Comparison of ENCODE assay signal across 1 cellular context in the genomic region with DNA sequence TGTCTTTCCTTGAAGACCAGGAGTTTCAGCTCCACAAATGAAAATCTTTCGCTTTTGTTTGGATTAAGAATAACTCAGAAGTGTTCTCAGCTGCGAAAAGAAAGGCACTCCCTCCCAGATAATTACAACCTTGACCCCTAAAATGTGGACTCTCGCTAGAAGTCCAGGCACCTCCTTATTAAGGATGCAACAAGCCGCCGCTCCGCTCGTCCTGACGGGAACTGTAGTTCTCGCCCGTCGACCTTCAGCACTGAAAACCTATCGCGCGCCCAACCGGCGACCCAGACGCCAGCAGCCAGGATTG.
TF ChIP-seq lines count a peak whose summit lies in the region.

No MANE protein-coding gene starts in this region.

TF ChIP-seq in GM12878, 131 proteins besides CTCF, POLR2A, EP300 and RAD21 (continued from another document and continues in another):
- TF ChIP-seq, protein P1, sequence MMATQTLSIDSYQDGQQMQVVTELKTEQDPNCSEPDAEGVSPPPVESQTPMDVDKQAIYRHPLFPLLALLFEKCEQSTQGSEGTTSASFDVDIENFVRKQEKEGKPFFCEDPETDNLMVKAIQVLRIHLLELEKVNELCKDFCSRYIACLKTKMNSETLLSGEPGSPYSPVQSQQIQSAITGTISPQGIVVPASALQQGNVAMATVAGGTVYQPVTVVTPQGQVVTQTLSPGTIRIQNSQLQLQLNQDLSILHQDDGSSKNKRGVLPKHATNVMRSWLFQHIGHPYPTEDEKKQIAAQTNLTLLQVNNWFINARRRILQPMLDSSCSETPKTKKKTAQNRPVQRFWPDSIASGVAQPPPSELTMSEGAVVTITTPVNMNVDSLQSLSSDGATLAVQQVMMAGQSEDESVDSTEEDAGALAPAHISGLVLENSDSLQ (IDR thresholded peaks at IDR 0.05): no peak
- TF ChIP-seq SMC3 (IDR thresholded peaks at IDR 0.05; ENCODE audit: borderline replicate concordance, low read length) (no peak), WRNIP1 (IDR thresholded peaks at IDR 0.05; ENCODE audit: borderline replicate concordance, low read depth, low read length) (no peak), NFYA (IDR thresholded peaks at IDR 0.05; ENCODE audit: borderline replicate concordance, low read depth, low read length) (no peak), SIX5 (IDR thresholded peaks at IDR 0.05; ENCODE audit: low read depth, low read length, severe bottlenecking) (peak; percentile 70), RBBP5 (conservative IDR thresholded peaks at IDR 0.05) (no peak), SIN3A (IDR thresholded peaks at IDR 0.05; ENCODE audit: low read depth, low read length) (no peak; the same call in 1 of the 2 replicates), JUNB (IDR thresholded peaks at IDR 0.05) (no peak), BHLHE40 (IDR thresholded peaks at IDR 0.05; ENCODE audit: borderline replicate concordance in 1 of 2, low read depth in 2 of 2, low read length in 1 of 2) (no peak), ZNF24 (IDR thresholded peaks at IDR 0.05) (no peak), STAT3 (IDR thresholded peaks at IDR 0.05; ENCODE audit: low read depth, low read length) (no peak), RUNX3 (IDR thresholded peaks at IDR 0.05; ENCODE audit: low read length) (no peak), KAT2A (conservative IDR thresholded peaks at IDR 0.05; ENCODE audit: control insufficient read depth, low read depth, low read length) (no peak), ZNF384 (IDR thresholded peaks at IDR 0.05; ENCODE audit: borderline replicate concordance, low read depth, low read length) (no peak), HDGF (IDR thresholded peaks at IDR 0.05) (no peak), RB1 (IDR thresholded peaks at IDR 0.05; ENCODE audit: borderline replicate concordance) (no peak), SMARCA5 (IDR thresholded peaks at IDR 0.05) (no peak), IRF4 (IDR thresholded peaks at IDR 0.05; ENCODE audit: low read depth, low read length) (no peak), ATF7 (IDR thresholded peaks at IDR 0.05; ENCODE audit: low read depth) (no peak), HDAC2 (IDR thresholded peaks at IDR 0.05) (no peak), RFX5 (IDR thresholded peaks at IDR 0.05; ENCODE audit: low read depth, low read length) (peak; percentile 89; the same call in 1 of the 2 replicates), JUND (IDR thresholded peaks at IDR 0.05; ENCODE audit: low read depth, low read length) (no peak), PAX5 (IDR thresholded peaks at IDR 0.05; ENCODE audit: borderline replicate concordance, low read depth, low read length) (no peak), NFIC (IDR thresholded peaks at IDR 0.05; ENCODE audit: low read depth, low read length) (no peak), ZSCAN29 (IDR thresholded peaks at IDR 0.05) (no peak), BACH1 (IDR thresholded peaks at IDR 0.05; ENCODE audit: borderline replicate concordance) (no peak), SREBF1 (IDR thresholded peaks at IDR 0.05; ENCODE audit: low read length) (peak; percentile 57; the same call in 1 of the 2 replicates), CREB1 (IDR thresholded peaks at IDR 0.05; ENCODE audit: low read depth) (peak; percentile 59; the same call in 1 of the 2 replicates), BCL11A (IDR thresholded peaks at IDR 0.05; ENCODE audit: low read depth, low read length) (no peak), FOS (IDR thresholded peaks at IDR 0.05; ENCODE audit: borderline replicate concordance, extremely low read depth, insufficient read length) (no peak), EED (IDR thresholded peaks at IDR 0.05; ENCODE audit: low read depth) (no peak), MEF2B (IDR thresholded peaks at IDR 0.05; ENCODE audit: partially characterized antibody, poor library complexity, severe bottlenecking) (no peak), CBFB (IDR thresholded peaks at IDR 0.05; ENCODE audit: low read depth) (0 out of 2 replicates have a peak, but pooled peaks have one; percentile 10), CHD4 (IDR thresholded peaks at IDR 0.05) (no peak), EZH2 (IDR thresholded peaks at IDR 0.05; ENCODE audit: borderline replicate concordance, control insufficient read depth, low read depth, low read length) (no peak), TAF1 (IDR thresholded peaks at IDR 0.05; ENCODE audit: borderline replicate concordance, low read depth, low read length) (no peak), YY1 (IDR thresholded peaks at IDR 0.05; ENCODE audit: low read depth, low read length) (0 out of 2 replicates have a peak, but pooled peaks have one; percentile 49), POLR2AphosphoS2 (IDR thresholded peaks at IDR 0.05; ENCODE audit: low read depth, low read length) (no peak)
- TF ChIP-seq, protein P2, sequence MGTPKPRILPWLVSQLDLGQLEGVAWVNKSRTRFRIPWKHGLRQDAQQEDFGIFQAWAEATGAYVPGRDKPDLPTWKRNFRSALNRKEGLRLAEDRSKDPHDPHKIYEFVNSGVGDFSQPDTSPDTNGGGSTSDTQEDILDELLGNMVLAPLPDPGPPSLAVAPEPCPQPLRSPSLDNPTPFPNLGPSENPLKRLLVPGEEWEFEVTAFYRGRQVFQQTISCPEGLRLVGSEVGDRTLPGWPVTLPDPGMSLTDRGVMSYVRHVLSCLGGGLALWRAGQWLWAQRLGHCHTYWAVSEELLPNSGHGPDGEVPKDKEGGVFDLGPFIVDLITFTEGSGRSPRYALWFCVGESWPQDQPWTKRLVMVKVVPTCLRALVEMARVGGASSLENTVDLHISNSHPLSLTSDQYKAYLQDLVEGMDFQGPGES (IDR thresholded peaks at IDR 0.05): no peak
- TF ChIP-seq, protein P3, sequence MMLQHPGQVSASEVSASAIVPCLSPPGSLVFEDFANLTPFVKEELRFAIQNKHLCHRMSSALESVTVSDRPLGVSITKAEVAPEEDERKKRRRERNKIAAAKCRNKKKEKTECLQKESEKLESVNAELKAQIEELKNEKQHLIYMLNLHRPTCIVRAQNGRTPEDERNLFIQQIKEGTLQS (IDR thresholded peaks at IDR 0.05; ENCODE audit: borderline replicate concordance, extremely low read depth, low read depth, low read length): no peak
- TF ChIP-seq, protein P4, sequence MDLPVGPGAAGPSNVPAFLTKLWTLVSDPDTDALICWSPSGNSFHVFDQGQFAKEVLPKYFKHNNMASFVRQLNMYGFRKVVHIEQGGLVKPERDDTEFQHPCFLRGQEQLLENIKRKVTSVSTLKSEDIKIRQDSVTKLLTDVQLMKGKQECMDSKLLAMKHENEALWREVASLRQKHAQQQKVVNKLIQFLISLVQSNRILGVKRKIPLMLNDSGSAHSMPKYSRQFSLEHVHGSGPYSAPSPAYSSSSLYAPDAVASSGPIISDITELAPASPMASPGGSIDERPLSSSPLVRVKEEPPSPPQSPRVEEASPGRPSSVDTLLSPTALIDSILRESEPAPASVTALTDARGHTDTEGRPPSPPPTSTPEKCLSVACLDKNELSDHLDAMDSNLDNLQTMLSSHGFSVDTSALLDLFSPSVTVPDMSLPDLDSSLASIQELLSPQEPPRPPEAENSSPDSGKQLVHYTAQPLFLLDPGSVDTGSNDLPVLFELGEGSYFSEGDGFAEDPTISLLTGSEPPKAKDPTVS (IDR thresholded peaks at IDR 0.05; ENCODE audit: low read depth, low read length): no peak
- TF ChIP-seq, protein P5, sequence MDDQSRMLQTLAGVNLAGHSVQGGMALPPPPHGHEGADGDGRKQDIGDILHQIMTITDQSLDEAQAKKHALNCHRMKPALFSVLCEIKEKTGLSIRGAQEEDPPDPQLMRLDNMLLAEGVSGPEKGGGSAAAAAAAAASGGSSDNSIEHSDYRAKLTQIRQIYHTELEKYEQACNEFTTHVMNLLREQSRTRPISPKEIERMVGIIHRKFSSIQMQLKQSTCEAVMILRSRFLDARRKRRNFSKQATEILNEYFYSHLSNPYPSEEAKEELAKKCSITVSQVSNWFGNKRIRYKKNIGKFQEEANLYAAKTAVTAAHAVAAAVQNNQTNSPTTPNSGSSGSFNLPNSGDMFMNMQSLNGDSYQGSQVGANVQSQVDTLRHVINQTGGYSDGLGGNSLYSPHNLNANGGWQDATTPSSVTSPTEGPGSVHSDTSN (IDR thresholded peaks at IDR 0.05; ENCODE audit: insufficient replicate concordance, low read depth, low read length): no peak
- TF ChIP-seq, protein P6, sequence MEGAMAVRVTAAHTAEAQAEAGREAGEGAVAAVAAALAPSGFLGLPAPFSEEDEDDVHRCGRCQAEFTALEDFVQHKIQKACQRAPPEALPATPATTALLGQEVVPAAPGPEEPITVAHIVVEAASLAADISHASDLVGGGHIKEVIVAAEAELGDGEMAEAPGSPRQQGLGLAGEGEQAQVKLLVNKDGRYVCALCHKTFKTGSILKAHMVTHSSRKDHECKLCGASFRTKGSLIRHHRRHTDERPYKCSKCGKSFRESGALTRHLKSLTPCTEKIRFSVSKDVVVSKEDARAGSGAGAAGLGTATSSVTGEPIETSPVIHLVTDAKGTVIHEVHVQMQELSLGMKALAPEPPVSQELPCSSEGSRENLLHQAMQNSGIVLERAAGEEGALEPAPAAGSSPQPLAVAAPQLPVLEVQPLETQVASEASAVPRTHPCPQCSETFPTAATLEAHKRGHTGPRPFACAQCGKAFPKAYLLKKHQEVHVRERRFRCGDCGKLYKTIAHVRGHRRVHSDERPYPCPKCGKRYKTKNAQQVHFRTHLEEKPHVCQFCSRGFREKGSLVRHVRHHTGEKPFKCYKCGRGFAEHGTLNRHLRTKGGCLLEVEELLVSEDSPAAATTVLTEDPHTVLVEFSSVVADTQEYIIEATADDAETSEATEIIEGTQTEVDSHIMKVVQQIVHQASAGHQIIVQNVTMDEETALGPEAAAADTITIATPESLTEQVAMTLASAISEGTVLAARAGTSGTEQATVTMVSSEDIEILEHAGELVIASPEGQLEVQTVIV (IDR thresholded peaks at IDR 0.05; ENCODE audit: borderline replicate concordance, partially characterized antibody): no peak
- TF ChIP-seq, protein P7, sequence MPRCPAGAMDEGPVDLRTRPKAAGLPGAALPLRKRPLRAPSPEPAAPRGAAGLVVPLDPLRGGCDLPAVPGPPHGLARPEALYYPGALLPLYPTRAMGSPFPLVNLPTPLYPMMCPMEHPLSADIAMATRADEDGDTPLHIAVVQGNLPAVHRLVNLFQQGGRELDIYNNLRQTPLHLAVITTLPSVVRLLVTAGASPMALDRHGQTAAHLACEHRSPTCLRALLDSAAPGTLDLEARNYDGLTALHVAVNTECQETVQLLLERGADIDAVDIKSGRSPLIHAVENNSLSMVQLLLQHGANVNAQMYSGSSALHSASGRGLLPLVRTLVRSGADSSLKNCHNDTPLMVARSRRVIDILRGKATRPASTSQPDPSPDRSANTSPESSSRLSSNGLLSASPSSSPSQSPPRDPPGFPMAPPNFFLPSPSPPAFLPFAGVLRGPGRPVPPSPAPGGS (IDR thresholded peaks at IDR 0.05; ENCODE audit: borderline replicate concordance, insufficient read depth, low read depth, low read length, poor library complexity, severe bottlenecking): no peak
- TF ChIP-seq, protein P8, sequence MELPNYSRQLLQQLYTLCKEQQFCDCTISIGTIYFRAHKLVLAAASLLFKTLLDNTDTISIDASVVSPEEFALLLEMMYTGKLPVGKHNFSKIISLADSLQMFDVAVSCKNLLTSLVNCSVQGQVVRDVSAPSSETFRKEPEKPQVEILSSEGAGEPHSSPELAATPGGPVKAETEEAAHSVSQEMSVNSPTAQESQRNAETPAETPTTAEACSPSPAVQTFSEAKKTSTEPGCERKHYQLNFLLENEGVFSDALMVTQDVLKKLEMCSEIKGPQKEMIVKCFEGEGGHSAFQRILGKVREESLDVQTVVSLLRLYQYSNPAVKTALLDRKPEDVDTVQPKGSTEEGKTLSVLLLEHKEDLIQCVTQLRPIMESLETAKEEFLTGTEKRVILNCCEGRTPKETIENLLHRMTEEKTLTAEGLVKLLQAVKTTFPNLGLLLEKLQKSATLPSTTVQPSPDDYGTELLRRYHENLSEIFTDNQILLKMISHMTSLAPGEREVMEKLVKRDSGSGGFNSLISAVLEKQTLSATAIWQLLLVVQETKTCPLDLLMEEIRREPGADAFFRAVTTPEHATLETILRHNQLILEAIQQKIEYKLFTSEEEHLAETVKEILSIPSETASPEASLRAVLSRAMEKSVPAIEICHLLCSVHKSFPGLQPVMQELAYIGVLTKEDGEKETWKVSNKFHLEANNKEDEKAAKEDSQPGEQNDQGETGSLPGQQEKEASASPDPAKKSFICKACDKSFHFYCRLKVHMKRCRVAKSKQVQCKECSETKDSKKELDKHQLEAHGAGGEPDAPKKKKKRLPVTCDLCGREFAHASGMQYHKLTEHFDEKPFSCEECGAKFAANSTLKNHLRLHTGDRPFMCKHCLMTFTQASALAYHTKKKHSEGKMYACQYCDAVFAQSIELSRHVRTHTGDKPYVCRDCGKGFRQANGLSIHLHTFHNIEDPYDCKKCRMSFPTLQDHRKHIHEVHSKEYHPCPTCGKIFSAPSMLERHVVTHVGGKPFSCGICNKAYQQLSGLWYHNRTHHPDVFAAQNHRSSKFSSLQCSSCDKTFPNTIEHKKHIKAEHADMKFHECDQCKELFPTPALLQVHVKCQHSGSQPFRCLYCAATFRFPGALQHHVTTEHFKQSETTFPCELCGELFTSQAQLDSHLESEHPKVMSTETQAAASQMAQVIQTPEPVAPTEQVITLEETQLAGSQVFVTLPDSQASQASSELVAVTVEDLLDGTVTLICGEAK (IDR thresholded peaks at IDR 0.05; ENCODE audit: borderline replicate concordance): no peak
- TF ChIP-seq, protein P9, sequence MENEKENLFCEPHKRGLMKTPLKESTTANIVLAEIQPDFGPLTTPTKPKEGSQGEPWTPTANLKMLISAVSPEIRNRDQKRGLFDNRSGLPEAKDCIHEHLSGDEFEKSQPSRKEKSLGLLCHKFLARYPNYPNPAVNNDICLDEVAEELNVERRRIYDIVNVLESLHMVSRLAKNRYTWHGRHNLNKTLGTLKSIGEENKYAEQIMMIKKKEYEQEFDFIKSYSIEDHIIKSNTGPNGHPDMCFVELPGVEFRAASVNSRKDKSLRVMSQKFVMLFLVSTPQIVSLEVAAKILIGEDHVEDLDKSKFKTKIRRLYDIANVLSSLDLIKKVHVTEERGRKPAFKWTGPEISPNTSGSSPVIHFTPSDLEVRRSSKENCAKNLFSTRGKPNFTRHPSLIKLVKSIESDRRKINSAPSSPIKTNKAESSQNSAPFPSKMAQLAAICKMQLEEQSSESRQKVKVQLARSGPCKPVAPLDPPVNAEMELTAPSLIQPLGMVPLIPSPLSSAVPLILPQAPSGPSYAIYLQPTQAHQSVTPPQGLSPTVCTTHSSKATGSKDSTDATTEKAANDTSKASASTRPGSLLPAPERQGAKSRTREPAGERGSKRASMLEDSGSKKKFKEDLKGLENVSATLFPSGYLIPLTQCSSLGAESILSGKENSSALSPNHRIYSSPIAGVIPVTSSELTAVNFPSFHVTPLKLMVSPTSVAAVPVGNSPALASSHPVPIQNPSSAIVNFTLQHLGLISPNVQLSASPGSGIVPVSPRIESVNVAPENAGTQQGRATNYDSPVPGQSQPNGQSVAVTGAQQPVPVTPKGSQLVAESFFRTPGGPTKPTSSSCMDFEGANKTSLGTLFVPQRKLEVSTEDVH (IDR thresholded peaks at IDR 0.05; ENCODE audit: low read depth, partially characterized antibody): no peak
